ENCODE assay signal across 8 cellular contexts in the genomic region with DNA sequence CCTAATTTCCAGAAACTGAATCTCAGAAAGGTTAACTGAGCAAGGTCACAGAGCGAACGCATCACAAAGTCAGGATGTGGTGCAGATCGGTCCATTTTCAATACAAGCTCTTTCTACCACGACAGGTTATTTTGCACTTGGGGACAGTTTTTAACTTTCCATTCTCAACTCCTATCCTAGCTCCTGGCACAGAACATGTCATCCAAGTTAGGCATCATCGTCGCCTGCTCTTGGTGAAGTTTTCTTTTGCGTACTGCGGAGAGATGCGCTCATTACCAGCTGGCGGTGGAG. TPM values are rescaled to one million over a fixed set of nuclear protein-coding genes. Genes with fewer than 3 reads are reported as not detected.
DNase-seq lines count a peak whose midpoint lies in the region; ATAC-seq and TF ChIP-seq lines count a peak whose summit lies in the region.

No MANE protein-coding gene starts in this region.

- H4K20me1 ChIP-seq in mammary epithelial cell (ENCODE audit: insufficient read depth, low read length): no peaks in the 10 kb centered on the region

- CTCF ChIA-PET in mammary epithelial cell (lab: Charles Lee; ENCODE audit: low non-redundant PET): interaction anchor here (0.6 kb wide), 1 partner anchor 304 kb away, joined by 3 read pairs; no protein-coding TSS in a partner anchor

- H3K4me3 Mint-ChIP-seq in activated T-cell treated with anti-CD3 and anti-CD28 coated beads, Interleukin-2, amount 50 U/mL, for 4 hours: no peak overlapping the region

- ATAC-seq in HG02571 (IDR thresholded peaks at IDR 0.05; ENCODE audit: unreplicated experiment): peak; percentile 1
- ATAC-seq in activated T-cell treated with anti-CD3 and anti-CD28 coated beads, Interleukin-2, amount 50 U/mL, for 4 hours: no peak

- no peaks in the 10 kb centered on the region for H3K9me3 ChIP-seq in mammary epithelial cell (replicated peaks; ENCODE audit: insufficient read depth, low read length)
- H3K9me3 ChIP-seq in mucosa of rectum (ENCODE audit: control insufficient read depth in 2 of 2, low read length in 2 of 2): no peaks in the 10 kb centered on the region

- H3K9me3 Mint-ChIP-seq in activated T-cell treated with anti-CD3 and anti-CD28 coated beads, Interleukin-2, amount 50 U/mL, for 4 hours: no peaks in the 10 kb centered on the region

- DNase-seq in AG09319 (ENCODE audit: extremely low read depth, low read depth) (no peak), mammary epithelial cell (no peak), Ammon's horn (ENCODE audit: low spot score) (no peak), DMS79 (lab: John Stamatoyannopoulos, UW) (no peak)
- no peak for DNase-seq in stimulated activated CD4-positive, alpha-beta T cell treated with anti-CD3 and anti-CD28 coated beads, Interleukin-15, amount 100 ng/mL, for 24 hours
- no peak for DNase-seq in activated T-cell treated with anti-CD3 and anti-CD28 coated beads, Interleukin-2, amount 50 U/mL, for 4 hours

- in situ Hi-C loops in mammary epithelial cell (cut with MboI; ENCODE audit: low sequenced_read_pairs in 2 of 2): loop anchor here in 1 of 2 donors (10.0 kb wide), 1 partner anchor 129 kb away; no protein-coding TSS in a partner anchor

- H3K4me2 ChIP-seq in mammary epithelial cell (ENCODE audit: insufficient read depth, low read depth, low read length): peak overlapping the region; percentile 79

- H3K4me1 Mint-ChIP-seq in activated T-cell treated with anti-CD3 and anti-CD28 coated beads, Interleukin-2, amount 50 U/mL, for 4 hours (ENCODE audit: low read depth): peaks cover 23% of the 10 kb centered on the region

- H3K79me2 ChIP-seq in mammary epithelial cell (ENCODE audit: insufficient read depth, low read length): peaks cover 14% of the 10 kb centered on the region

- peak; percentile 3 for TF ChIP-seq CTCF in AG09319 (IDR thresholded peaks at IDR 0.05; ENCODE audit: low read depth, low read length)
- TF ChIP-seq CTCF in mammary epithelial cell (conservative IDR thresholded peaks at IDR 0.05 in 1 of 2, IDR thresholded peaks at IDR 0.05 in 1 of 2; ENCODE audit: extremely low read depth in 1 of 2, insufficient read depth in 1 of 2, low read depth in 1 of 2, low read length in 2 of 2): peak in 1 of 2 donors; percentile 12

- peak overlapping the region; percentile 20 for H3K27ac ChIP-seq in mammary epithelial cell (ENCODE audit: insufficient read depth, low read depth, low read length)
- H3K27ac ChIP-seq in mucosa of rectum (ENCODE audit: low read depth in 2 of 2, low read length in 2 of 2): peak overlapping the region; percentile 89 to 97

- no TSS peak for BruUV-seq in mammary epithelial cell (replicated peaks; lab: Mats Ljungman, UMichigan)

- 4% methylated on average over 8 of the region's 10 CpGs for WGBS in mammary epithelial cell (ENCODE audit: low coverage, missing lambda C conversion rate)

- peak overlapping the region; percentile 54 for H3K9ac ChIP-seq in mammary epithelial cell (ENCODE audit: insufficient read depth, low read length)
- peak overlapping the region; percentile 73 to 82 for H3K9ac ChIP-seq in mucosa of rectum (ENCODE audit: low read depth in 1 of 2, low read length in 2 of 2)

- peak overlapping the region; percentile 91 for H2AFZ ChIP-seq in mammary epithelial cell (ENCODE audit: low read depth, low read length)

- H3K36me3 Mint-ChIP-seq in activated T-cell treated with anti-CD3 and anti-CD28 coated beads, Interleukin-2, amount 50 U/mL, for 4 hours (ENCODE audit: insufficient read depth): peaks cover 21% of the 10 kb centered on the region

- H3K27me3 ChIP-seq in mammary epithelial cell (ENCODE audit: insufficient read depth, low read length): no peaks in the 10 kb centered on the region
- no peaks in the 10 kb centered on the region for H3K27me3 ChIP-seq in mucosa of rectum (ENCODE audit: control insufficient read depth in 2 of 2, insufficient read depth in 2 of 2, low read length in 2 of 2)

- H3K4me3 ChIP-seq in mammary epithelial cell (replicated peaks in 1 of 3; ENCODE audit: insufficient read depth in 1 of 3, low read depth in 2 of 3, low read length in 3 of 3) (peak overlapping the region; percentile 54 to 75 (median 66)), mucosa of rectum (ENCODE audit: low read length in 2 of 2) (peak overlapping the region; percentile 87 to 97)

- intact Hi-C loops in mammary epithelial cell (cut with micrococcal nuclease): loop anchor here (1.0 to 5.0 kb wide), 3 partner anchors 15 to 272 kb away; a partner anchor contains a TSS

- no peaks in the 10 kb centered on the region for H3K27me3 Mint-ChIP-seq in activated T-cell treated with anti-CD3 and anti-CD28 coated beads, Interleukin-2, amount 50 U/mL, for 4 hours (ENCODE audit: low read depth)

- peaks cover 8% of the 10 kb centered on the region for H3K4me1 ChIP-seq in mammary epithelial cell (ENCODE audit: insufficient read depth, low read length)
- peaks cover 6 to 19% of the 10 kb centered on the region in 2 donors for H3K4me1 ChIP-seq in mucosa of rectum (ENCODE audit: control insufficient read depth in 2 of 2, insufficient read depth in 2 of 2, low read length in 2 of 2)

- peaks cover 5% of the 10 kb centered on the region for H3K36me3 ChIP-seq in mammary epithelial cell (ENCODE audit: insufficient read depth, low read length)
- no peaks in the 10 kb centered on the region for H3K36me3 ChIP-seq in mucosa of rectum (ENCODE audit: control insufficient read depth in 2 of 2, insufficient read depth in 2 of 2, low read length in 2 of 2)

- dilution Hi-C loops in mammary epithelial cell (cut with HindIII; ENCODE audit: low sequenced_read_pairs): loop anchor here (5.0 kb wide), 1 partner anchor 132 kb away; no protein-coding TSS in a partner anchor

RNA-seq across cellular contexts. Expression of a gene that starts 15.5 kb away (rescaled TPM):
- total RNA-seq in mammary epithelial cell: 10 to 100 TPM; 18.8 to 36.8 TPM
- 5.3 TPM for polyA plus RNA-seq in mammary epithelial cell
- polyA minus RNA-seq in mammary epithelial cell: 3.7 TPM
- total RNA-seq in activated T-cell treated with anti-CD3 and anti-CD28 coated beads, Interleukin-2, amount 50 U/mL, for 4 hours: 10 to 100 TPM; 16.2 to 29.3 (median 21.0) TPM
